Comparison of ENCODE assay signal across 1 cellular context in the genomic region with DNA sequence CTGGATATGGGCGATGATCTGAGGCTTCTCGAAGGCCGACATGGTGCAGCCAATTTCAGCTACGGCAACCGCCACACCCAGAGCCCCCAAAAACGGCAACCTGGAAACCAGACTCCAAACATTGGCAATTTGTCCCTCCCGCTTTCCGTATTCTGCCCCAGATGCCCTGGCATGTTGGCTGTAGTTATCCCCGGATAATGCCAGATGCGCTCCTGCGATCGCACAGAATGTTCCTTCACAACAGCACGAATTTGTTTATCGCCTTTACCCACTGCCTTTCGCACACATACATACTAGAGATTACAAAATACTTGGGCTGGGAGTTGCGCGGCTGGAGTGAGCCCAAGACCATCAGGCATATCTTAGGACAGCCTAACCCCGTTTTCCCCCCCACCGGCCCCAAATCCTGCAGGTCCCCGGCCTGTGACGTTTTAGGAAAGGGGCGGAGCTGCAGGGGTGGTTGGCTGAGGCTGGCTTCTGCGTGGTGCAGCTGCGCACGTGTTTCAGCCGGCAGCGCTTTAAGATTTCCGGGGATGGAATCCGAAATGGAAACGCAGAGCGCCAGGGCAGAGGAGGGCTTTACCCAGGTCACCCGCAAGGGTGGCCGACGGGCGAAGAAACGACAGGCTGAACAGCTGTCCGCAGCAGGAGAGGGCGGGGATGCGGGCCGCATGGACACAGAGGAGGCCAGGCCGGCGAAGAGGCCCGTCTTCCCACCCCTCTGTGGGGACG.
TF ChIP-seq lines count a peak whose summit lies in the region.

A gene (plus strand): TSS at position 487 of the 732 bp plus-strand sequence. CDS start 47 bp downstream, at position 534.

TF ChIP-seq in HepG2, 621 proteins besides CTCF, POLR2A, EP300 and RAD21 (continued from another document and continues in another):
- TF ChIP-seq, protein P1, sequence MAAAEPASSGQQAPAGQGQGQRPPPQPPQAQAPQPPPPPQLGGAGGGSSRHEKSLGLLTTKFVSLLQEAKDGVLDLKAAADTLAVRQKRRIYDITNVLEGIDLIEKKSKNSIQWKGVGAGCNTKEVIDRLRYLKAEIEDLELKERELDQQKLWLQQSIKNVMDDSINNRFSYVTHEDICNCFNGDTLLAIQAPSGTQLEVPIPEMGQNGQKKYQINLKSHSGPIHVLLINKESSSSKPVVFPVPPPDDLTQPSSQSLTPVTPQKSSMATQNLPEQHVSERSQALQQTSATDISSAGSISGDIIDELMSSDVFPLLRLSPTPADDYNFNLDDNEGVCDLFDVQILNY (CRISPR knock-in tag; conservative IDR thresholded peaks at IDR 0.05): peak; percentile 84; the same call in 1 of the 2 replicates
- no peak for TF ChIP-seq RARA (CRISPR knock-in tag; IDR thresholded peaks at IDR 0.05)
- peak; percentile 97 for TF ChIP-seq ATF1 (CRISPR knock-in tag; IDR thresholded peaks at IDR 0.05)
- peak; percentile 93 for TF ChIP-seq CCAR2 (optimal IDR thresholded peaks at IDR 0.05; ENCODE audit: low read depth, low read length)
- peak; percentile 87; the same call in 1 of the 2 replicates for TF ChIP-seq ZNF253 (CRISPR knock-in tag; IDR thresholded peaks at IDR 0.05; ENCODE audit: borderline replicate concordance)
- TF ChIP-seq HMGA1 (CRISPR knock-in tag; conservative IDR thresholded peaks at IDR 0.05): no peak
- TF ChIP-seq, protein P2, sequence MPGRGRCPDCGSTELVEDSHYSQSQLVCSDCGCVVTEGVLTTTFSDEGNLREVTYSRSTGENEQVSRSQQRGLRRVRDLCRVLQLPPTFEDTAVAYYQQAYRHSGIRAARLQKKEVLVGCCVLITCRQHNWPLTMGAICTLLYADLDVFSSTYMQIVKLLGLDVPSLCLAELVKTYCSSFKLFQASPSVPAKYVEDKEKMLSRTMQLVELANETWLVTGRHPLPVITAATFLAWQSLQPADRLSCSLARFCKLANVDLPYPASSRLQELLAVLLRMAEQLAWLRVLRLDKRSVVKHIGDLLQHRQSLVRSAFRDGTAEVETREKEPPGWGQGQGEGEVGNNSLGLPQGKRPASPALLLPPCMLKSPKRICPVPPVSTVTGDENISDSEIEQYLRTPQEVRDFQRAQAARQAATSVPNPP (CRISPR knock-in tag; IDR thresholded peaks at IDR 0.05): peak; percentile 40; the same call in 1 of the 2 replicates
- TF ChIP-seq NONO (IDR thresholded peaks at IDR 0.05): no peak
- TF ChIP-seq NONO (CRISPR knock-in tag; conservative IDR thresholded peaks at IDR 0.05): peak; percentile 61
- TF ChIP-seq ZNF777 (CRISPR knock-in tag; IDR thresholded peaks at IDR 0.05): no peak
- peak; percentile 14; the same call in 1 of the 2 replicates for TF ChIP-seq MIER2 (CRISPR knock-in tag; IDR thresholded peaks at IDR 0.05)
- no peak for TF ChIP-seq ZNF530 (CRISPR knock-in tag; IDR thresholded peaks at IDR 0.05; ENCODE audit: low read depth)
- 0 out of 2 replicates have a peak, but pooled peaks have one; percentile 43 for TF ChIP-seq STAT5B (CRISPR knock-in tag; IDR thresholded peaks at IDR 0.05)
- no peak for TF ChIP-seq NFRKB (IDR thresholded peaks at IDR 0.05)
- TF ChIP-seq IRF2 (CRISPR knock-in tag; IDR thresholded peaks at IDR 0.05): peak; percentile 76
- TF ChIP-seq, protein P3, sequence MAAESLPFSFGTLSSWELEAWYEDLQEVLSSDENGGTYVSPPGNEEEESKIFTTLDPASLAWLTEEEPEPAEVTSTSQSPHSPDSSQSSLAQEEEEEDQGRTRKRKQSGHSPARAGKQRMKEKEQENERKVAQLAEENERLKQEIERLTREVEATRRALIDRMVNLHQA (CRISPR knock-in tag; IDR thresholded peaks at IDR 0.05): no peak
- TF ChIP-seq ZNF10 (CRISPR knock-in tag; IDR thresholded peaks at IDR 0.05; ENCODE audit: borderline replicate concordance, low read depth): peak; percentile 21; the same call in 1 of the 2 replicates
- TF ChIP-seq, protein P4, sequence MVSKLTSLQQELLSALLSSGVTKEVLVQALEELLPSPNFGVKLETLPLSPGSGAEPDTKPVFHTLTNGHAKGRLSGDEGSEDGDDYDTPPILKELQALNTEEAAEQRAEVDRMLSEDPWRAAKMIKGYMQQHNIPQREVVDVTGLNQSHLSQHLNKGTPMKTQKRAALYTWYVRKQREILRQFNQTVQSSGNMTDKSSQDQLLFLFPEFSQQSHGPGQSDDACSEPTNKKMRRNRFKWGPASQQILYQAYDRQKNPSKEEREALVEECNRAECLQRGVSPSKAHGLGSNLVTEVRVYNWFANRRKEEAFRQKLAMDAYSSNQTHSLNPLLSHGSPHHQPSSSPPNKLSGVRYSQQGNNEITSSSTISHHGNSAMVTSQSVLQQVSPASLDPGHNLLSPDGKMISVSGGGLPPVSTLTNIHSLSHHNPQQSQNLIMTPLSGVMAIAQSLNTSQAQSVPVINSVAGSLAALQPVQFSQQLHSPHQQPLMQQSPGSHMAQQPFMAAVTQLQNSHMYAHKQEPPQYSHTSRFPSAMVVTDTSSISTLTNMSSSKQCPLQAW (CRISPR knock-in tag; IDR thresholded peaks at IDR 0.05): peak; percentile 91
- TF ChIP-seq, protein P5, sequence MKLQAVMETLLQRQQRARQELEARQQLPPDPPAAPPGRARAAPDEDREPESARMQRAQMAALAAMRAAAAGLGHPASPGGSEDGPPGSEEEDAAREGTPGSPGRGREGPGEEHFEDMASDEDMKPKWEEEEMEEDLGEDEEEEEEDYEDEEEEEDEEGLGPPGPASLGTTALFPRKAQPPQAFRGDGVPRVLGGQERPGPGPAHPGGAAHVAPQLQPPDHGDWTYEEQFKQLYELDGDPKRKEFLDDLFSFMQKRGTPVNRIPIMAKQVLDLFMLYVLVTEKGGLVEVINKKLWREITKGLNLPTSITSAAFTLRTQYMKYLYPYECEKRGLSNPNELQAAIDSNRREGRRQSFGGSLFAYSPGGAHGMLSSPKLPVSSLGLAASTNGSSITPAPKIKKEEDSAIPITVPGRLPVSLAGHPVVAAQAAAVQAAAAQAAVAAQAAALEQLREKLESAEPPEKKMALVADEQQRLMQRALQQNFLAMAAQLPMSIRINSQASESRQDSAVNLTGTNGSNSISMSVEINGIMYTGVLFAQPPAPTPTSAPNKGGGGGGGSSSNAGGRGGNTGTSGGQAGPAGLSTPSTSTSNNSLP (IDR thresholded peaks at IDR 0.05; ENCODE audit: low read depth, low read length): peak; percentile 58; the same call in 1 of the 2 replicates
- peak; percentile 89 for TF ChIP-seq CREB1 (IDR thresholded peaks at IDR 0.05)
- peak; percentile 99 for TF ChIP-seq CREB1 (CRISPR knock-in tag; IDR thresholded peaks at IDR 0.05)
- TF ChIP-seq LCORL (IDR thresholded peaks at IDR 0.05): peak; percentile 92; the same call in 1 of the 2 replicates
- TF ChIP-seq LCORL (CRISPR knock-in tag; IDR thresholded peaks at IDR 0.05): no peak; the same call in 1 of the 2 replicates
- no peak for TF ChIP-seq ZBTB1 (CRISPR knock-in tag; IDR thresholded peaks at IDR 0.05; ENCODE audit: borderline replicate concordance)
- TF ChIP-seq, protein P6, sequence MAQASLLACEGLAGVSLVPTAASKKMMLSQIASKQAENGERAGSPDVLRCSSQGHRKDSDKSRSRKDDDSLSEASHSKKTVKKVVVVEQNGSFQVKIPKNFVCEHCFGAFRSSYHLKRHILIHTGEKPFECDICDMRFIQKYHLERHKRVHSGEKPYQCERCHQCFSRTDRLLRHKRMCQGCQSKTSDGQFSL (CRISPR knock-in tag; IDR thresholded peaks at IDR 0.05): peak; percentile 98
- peak; percentile 97 for TF ChIP-seq KMT2B (CRISPR knock-in tag; IDR thresholded peaks at IDR 0.05)
- peak; percentile 59; the same call in 1 of the 2 replicates for TF ChIP-seq SRF (IDR thresholded peaks at IDR 0.05; ENCODE audit: low read depth, low read length)
- TF ChIP-seq MTA3 (CRISPR knock-in tag; IDR thresholded peaks at IDR 0.05): no peak
- peak; percentile 78 for TF ChIP-seq NFYC (CRISPR knock-in tag; IDR thresholded peaks at IDR 0.05)
- no peak for TF ChIP-seq ADNP (CRISPR knock-in tag; IDR thresholded peaks at IDR 0.05)
- no peak for TF ChIP-seq PRPF4 (IDR thresholded peaks at IDR 0.05; ENCODE audit: low read depth, low read length, poor library complexity, severe bottlenecking)
- peak; percentile 92; the same call in 1 of the 2 replicates for TF ChIP-seq ZNF703 (CRISPR knock-in tag; IDR thresholded peaks at IDR 0.05; ENCODE audit: borderline replicate concordance)
- TF ChIP-seq RBM39 (IDR thresholded peaks at IDR 0.05; ENCODE audit: low read depth, low read length, poor library complexity, severe bottlenecking): peak; percentile 61
- TF ChIP-seq, protein P7, sequence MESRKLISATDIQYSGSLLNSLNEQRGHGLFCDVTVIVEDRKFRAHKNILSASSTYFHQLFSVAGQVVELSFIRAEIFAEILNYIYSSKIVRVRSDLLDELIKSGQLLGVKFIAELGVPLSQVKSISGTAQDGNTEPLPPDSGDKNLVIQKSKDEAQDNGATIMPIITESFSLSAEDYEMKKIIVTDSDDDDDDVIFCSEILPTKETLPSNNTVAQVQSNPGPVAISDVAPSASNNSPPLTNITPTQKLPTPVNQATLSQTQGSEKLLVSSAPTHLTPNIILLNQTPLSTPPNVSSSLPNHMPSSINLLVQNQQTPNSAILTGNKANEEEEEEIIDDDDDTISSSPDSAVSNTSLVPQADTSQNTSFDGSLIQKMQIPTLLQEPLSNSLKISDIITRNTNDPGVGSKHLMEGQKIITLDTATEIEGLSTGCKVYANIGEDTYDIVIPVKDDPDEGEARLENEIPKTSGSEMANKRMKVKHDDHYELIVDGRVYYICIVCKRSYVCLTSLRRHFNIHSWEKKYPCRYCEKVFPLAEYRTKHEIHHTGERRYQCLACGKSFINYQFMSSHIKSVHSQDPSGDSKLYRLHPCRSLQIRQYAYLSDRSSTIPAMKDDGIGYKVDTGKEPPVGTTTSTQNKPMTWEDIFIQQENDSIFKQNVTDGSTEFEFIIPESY (CRISPR knock-in tag; IDR thresholded peaks at IDR 0.05): peak; percentile 14; the same call in 1 of the 2 replicates
- TF ChIP-seq SAP130 (CRISPR knock-in tag; IDR thresholded peaks at IDR 0.05; ENCODE audit: low read depth): peak; percentile 99
- peak; percentile 59; the same call in 1 of the 2 replicates for TF ChIP-seq ZBTB7B (CRISPR knock-in tag; IDR thresholded peaks at IDR 0.05)
- TF ChIP-seq, protein P8, sequence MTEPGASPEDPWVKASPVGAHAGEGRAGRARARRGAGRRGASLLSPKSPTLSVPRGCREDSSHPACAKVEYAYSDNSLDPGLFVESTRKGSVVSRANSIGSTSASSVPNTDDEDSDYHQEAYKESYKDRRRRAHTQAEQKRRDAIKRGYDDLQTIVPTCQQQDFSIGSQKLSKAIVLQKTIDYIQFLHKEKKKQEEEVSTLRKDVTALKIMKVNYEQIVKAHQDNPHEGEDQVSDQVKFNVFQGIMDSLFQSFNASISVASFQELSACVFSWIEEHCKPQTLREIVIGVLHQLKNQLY (CRISPR knock-in tag; IDR thresholded peaks at IDR 0.05): peak; percentile 20; the same call in 1 of the 2 replicates
- TF ChIP-seq DNMT1 (CRISPR knock-in tag; IDR thresholded peaks at IDR 0.05): peak; percentile 61; the same call in 1 of the 2 replicates
- TF ChIP-seq, protein P9, sequence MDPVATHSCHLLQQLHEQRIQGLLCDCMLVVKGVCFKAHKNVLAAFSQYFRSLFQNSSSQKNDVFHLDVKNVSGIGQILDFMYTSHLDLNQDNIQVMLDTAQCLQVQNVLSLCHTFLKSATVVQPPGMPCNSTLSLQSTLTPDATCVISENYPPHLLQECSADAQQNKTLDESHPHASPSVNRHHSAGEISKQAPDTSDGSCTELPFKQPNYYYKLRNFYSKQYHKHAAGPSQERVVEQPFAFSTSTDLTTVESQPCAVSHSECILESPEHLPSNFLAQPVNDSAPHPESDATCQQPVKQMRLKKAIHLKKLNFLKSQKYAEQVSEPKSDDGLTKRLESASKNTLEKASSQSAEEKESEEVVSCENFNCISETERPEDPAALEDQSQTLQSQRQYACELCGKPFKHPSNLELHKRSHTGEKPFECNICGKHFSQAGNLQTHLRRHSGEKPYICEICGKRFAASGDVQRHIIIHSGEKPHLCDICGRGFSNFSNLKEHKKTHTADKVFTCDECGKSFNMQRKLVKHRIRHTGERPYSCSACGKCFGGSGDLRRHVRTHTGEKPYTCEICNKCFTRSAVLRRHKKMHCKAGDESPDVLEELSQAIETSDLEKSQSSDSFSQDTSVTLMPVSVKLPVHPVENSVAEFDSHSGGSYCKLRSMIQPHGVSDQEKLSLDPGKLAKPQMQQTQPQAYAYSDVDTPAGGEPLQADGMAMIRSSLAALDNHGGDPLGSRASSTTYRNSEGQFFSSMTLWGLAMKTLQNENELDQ (CRISPR knock-in tag; IDR thresholded peaks at IDR 0.05; ENCODE audit: borderline replicate concordance): no peak
- TF ChIP-seq, protein P10, sequence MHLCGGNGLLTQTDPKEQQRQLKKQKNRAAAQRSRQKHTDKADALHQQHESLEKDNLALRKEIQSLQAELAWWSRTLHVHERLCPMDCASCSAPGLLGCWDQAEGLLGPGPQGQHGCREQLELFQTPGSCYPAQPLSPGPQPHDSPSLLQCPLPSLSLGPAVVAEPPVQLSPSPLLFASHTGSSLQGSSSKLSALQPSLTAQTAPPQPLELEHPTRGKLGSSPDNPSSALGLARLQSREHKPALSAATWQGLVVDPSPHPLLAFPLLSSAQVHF (CRISPR knock-in tag; IDR thresholded peaks at IDR 0.05): no peak
- no peak for TF ChIP-seq JUND (CRISPR knock-in tag; IDR thresholded peaks at IDR 0.05)
- TF ChIP-seq, protein P11, sequence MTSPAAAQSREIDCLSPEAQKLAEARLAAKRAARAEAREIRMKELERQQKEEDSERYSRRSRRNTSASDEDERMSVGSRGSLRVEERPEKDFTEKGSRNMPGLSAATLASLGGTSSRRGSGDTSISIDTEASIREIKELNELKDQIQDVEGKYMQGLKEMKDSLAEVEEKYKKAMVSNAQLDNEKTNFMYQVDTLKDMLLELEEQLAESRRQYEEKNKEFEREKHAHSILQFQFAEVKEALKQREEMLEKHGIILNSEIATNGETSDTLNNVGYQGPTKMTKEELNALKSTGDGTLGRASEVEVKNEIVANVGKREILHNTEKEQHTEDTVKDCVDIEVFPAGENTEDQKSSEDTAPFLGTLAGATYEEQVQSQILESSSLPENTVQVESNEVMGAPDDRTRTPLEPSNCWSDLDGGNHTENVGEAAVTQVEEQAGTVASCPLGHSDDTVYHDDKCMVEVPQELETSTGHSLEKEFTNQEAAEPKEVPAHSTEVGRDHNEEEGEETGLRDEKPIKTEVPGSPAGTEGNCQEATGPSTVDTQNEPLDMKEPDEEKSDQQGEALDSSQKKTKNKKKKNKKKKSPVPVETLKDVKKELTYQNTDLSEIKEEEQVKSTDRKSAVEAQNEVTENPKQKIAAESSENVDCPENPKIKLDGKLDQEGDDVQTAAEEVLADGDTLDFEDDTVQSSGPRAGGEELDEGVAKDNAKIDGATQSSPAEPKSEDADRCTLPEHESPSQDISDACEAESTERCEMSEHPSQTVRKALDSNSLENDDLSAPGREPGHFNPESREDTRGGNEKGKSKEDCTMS (CRISPR knock-in tag; conservative IDR thresholded peaks at IDR 0.05): no peak
- TF ChIP-seq MTF2 (CRISPR knock-in tag; IDR thresholded peaks at IDR 0.05; ENCODE audit: borderline replicate concordance): no peak
- peak; percentile 29; the same call in 1 of the 2 replicates for TF ChIP-seq JUN (CRISPR knock-in tag; IDR thresholded peaks at IDR 0.05)
- TF ChIP-seq BCL6 (CRISPR knock-in tag; IDR thresholded peaks at IDR 0.05): 0 out of 2 replicates have a peak, but pooled peaks have one; percentile 8
